ENCODE assay signal across 16 cellular contexts in genomic region chr13:93304868-93305613, GRCh38.
DNase-seq lines count a peak whose midpoint lies in the region; TF ChIP-seq lines count a peak whose summit lies in the region.
"Had no signal": no experiment of that assay in that cellular context is flagged by ENCODE, and none has a peak within 500 bp of the region (broad histone marks: within the 10 kb centered on the region; RNA-seq: fewer than 3 reads in every experiment).

No MANE protein-coding gene starts in this region.

- 53% methylated on average over 6 of the region's 6 CpGs for WGBS in SK-N-SH (ENCODE audit: low lambda C conversion rate)

- no peaks in the 10 kb centered on the region for H3K27me3 Mint-ChIP-seq in nephron progenitor cell (ENCODE audit: low read depth, poor library complexity)
- H3K27me3 Mint-ChIP-seq: IgD-negative memory B cell had no signal

- no peaks in the 10 kb centered on the region for H3K9me3 Mint-ChIP-seq in nephron progenitor cell

- H3K9me3 ChIP-seq in SK-N-SH = no peaks in the 10 kb centered on the region
- H3K9me3 ChIP-seq in breast epithelium = no peaks in the 10 kb centered on the region
- H3K9me3 ChIP-seq: BLaER1, left lung had no signal

- H3K27ac ChIP-seq in SK-N-SH (ENCODE audit: low read depth in 2 of 2, low read length in 1 of 2) (peak overlapping the region; percentile 41 to 71), breast epithelium (no peak overlapping the region)
- H3K27ac ChIP-seq: BLaER1, cardiac muscle cell, left lung had no signal

- H3K36me3 ChIP-seq in SK-N-SH (replicated peaks in 1 of 2; ENCODE audit: control insufficient read depth in 1 of 2, insufficient read depth in 2 of 2, low read length in 1 of 2) = no peaks in the 10 kb centered on the region
- H3K36me3 ChIP-seq in breast epithelium = no peaks in the 10 kb centered on the region
- H3K36me3 ChIP-seq: BLaER1, cardiac muscle cell, left lung had no signal

- H4K20me1 ChIP-seq in SK-N-SH (ENCODE audit: insufficient read depth) = no peaks in the 10 kb centered on the region
- H4K20me1 ChIP-seq: BLaER1 had no signal

- H3K4me3 Mint-ChIP-seq in nephron progenitor cell = no peak overlapping the region
- H3K4me3 Mint-ChIP-seq: IgD-negative memory B cell, neural crest cell had no signal

- intact Hi-C loops in breast epithelium (cut with DNase I; ENCODE audit: low total_unique reads) = no loop called here

- CTCF ChIA-PET in SK-N-SH (lab: Yijun Ruan, JAX) = no interaction called here

- no peak overlapping the region for H3K9ac ChIP-seq in SK-N-SH
- H3K9ac ChIP-seq: BLaER1 had no signal

- DNase-seq in NCI-H1417 (lab: John Stamatoyannopoulos, UW) (peak in 2 of 3 experiments; percentile 42 to 44), NCI-H1417 treated with DMSO at 0.1 percent for 48 hours (lab: John Stamatoyannopoulos, UW) (no peak), NCI-H2029 treated with DMSO at 0.1 percent for 48 hours (lab: John Stamatoyannopoulos, UW) (peak; percentile 37), SK-N-SH (peak; percentile 16), nephron progenitor cell (no peak), breast epithelium (ENCODE audit: low spot score in 2 of 2) (no peak), T1000 (lab: John Stamatoyannopoulos, UW) (no peak), amniotic stem cell (lab: John Stamatoyannopoulos, UW) (no peak)
- DNase-seq: activated effector memory CD4-positive, alpha-beta T cell treated with anti-CD3 and anti-CD28 coated beads, Interleukin-2, amount 50 U/mL, for 16 hours; left lung; MM.1S; stimulated activated CD4-positive, alpha-beta T cell treated with anti-CD3 and anti-CD28 coated beads, Interleukin-4, amount 100 ng/mL, for 4 hours had no signal

- peak in 1 of 2 experiments; percentile 27; a peak in 1 of 4 replicates for TF ChIP-seq EP300 in SK-N-SH (IDR thresholded peaks at IDR 0.05; ENCODE audit: borderline replicate concordance in 1 of 2, low read depth in 1 of 2, low read length in 1 of 2)

- H3K4me1 ChIP-seq in SK-N-SH (ENCODE audit: control insufficient read depth in 1 of 2, insufficient read depth in 2 of 2, low read depth in 1 of 2, low read length in 1 of 2) (peaks cover 18 to 22% of the 10 kb centered on the region in 2 experiments; a peak in 3 of 4 replicates), breast epithelium (no peaks in the 10 kb centered on the region)
- H3K4me1 ChIP-seq: BLaER1, left lung had no signal

- peak overlapping the region; percentile 32; the same call in 1 of the 2 replicates for H3K4me2 ChIP-seq in SK-N-SH
- H3K4me2 ChIP-seq: BLaER1 had no signal

- TF ChIP-seq POLR2A in breast epithelium (IDR thresholded peaks at IDR 0.05) = no peak

- TF ChIP-seq CTCF in SK-N-SH (IDR thresholded peaks at IDR 0.05) (no peak), nephron progenitor cell (IDR thresholded peaks at IDR 0.05) (no peak), breast epithelium (IDR thresholded peaks at IDR 0.05) (no peak)

- no peaks in the 10 kb centered on the region for H3K9me2 ChIP-seq in SK-N-SH

- TF ChIP-seq RAD21 in SK-N-SH (IDR thresholded peaks at IDR 0.05; ENCODE audit: low read length) = no peak

- peak overlapping the region; percentile 88 for H3K27ac Mint-ChIP-seq in nephron progenitor cell
- H3K27ac Mint-ChIP-seq: IgD-negative memory B cell had no signal

- H3K27me3 ChIP-seq in SK-N-SH (ENCODE audit: insufficient read depth) = no peaks in the 10 kb centered on the region
- H3K27me3 ChIP-seq in breast epithelium = no peaks in the 10 kb centered on the region
- H3K27me3 ChIP-seq: BLaER1, cardiac muscle cell, left lung had no signal

- H3K36me3 Mint-ChIP-seq in nephron progenitor cell (ENCODE audit: low read depth) = no peaks in the 10 kb centered on the region
- H3K36me3 Mint-ChIP-seq: IgD-negative memory B cell had no signal

- H3K4me3 ChIP-seq in SK-N-SH (ENCODE audit: low read depth in 2 of 2, low read length in 1 of 2) (no peak overlapping the region), breast epithelium (no peak overlapping the region)
- H3K4me3 ChIP-seq: BLaER1, cardiac muscle cell, left lung had no signal

- H2AFZ ChIP-seq in SK-N-SH (ENCODE audit: low read depth) = no peak overlapping the region

- POLR2A ChIA-PET in SK-N-SH (lab: Yijun Ruan, JAX) = no interaction called here

- no peaks in the 10 kb centered on the region for H3K79me2 ChIP-seq in SK-N-SH (ENCODE audit: insufficient read depth)

- H3F3A ChIP-seq in SK-N-SH (replicated peaks; ENCODE audit: insufficient read depth) = peaks cover 7% of the 10 kb centered on the region

- peaks cover 15% of the 10 kb centered on the region for H3K4me1 Mint-ChIP-seq in nephron progenitor cell
- H3K4me1 Mint-ChIP-seq: IgD-negative memory B cell had no signal

TF ChIP-seq in SK-N-SH, 30 proteins besides CTCF, POLR2A, EP300 and RAD21:
- TF ChIP-seq RXRA (IDR thresholded peaks at IDR 0.05; ENCODE audit: borderline replicate concordance, low read depth) (no peak), GATA2 (CRISPR knock-in tag; IDR thresholded peaks at IDR 0.05) (peak; percentile 31)

Comparison
In these comparisons a context has a peak if more than half of its experiments do, and no peak if none do; other contexts are left out.
1. DNase-seq: peak in NCI-H1417 (2 of 3), NCI-H2029 treated with DMSO at 0.1 percent for 48 hours (single experiment) and SK-N-SH (single experiment); none in NCI-H1417 treated with DMSO at 0.1 percent for 48 hours (single experiment), nephron progenitor cell (single experiment), breast epithelium (0 of 2), T1000 (single experiment) and amniotic stem cell (single experiment).
2. H3K27ac ChIP-seq: peak in SK-N-SH (2 of 2); none in breast epithelium (0 of 2).